8 cellular contexts compared by ENCODE assay signal in genomic region chr5:141402553-141403328, GRCh38. TPM values are rescaled to one million over a fixed set of nuclear protein-coding genes. Genes with fewer than 3 reads are reported as not detected.
A peak's percentile ranks its signal among the peaks of the same experiment; 100 is the strongest.
DNase-seq lines count a peak whose midpoint lies in the region; ATAC-seq, FAIRE-seq and TF ChIP-seq lines count a peak whose summit lies in the region.

TSS of gene PCDHGA9 (plus strand) at chr5:141402778. CDS start at chr5:141402953, 175 bp downstream.

- H3K27me3 ChIP-seq in cardiac muscle cell, result no peaks in the 10 kb centered on the region
- H3K27me3 ChIP-seq in kidney epithelial cell (ENCODE audit: control insufficient read depth, insufficient read depth, low read length), result peaks cover 14% of the 10 kb centered on the region
- peaks cover 7% of the 10 kb centered on the region for H3K27me3 ChIP-seq in upper lobe of right lung

- ATAC-seq in activated T-helper 17 cell treated with anti-CD3 and anti-CD28 coated beads, Interleukin-2, amount 50 U/mL, for 72 hours (replicated peaks), result no peak
- ATAC-seq in upper lobe of right lung (peak; percentile 64), HG02678 (IDR thresholded peaks at IDR 0.05; ENCODE audit: unreplicated experiment) (no peak)

- no peak within 1 kb of the TSS for H3K4me3 ChIP-seq in cardiac muscle cell
- H3K4me3 ChIP-seq in kidney epithelial cell (ENCODE audit: low read depth, low read length), result peak within 1 kb of the TSS; percentile 26
- H3K4me3 ChIP-seq in upper lobe of right lung, result peak within 1 kb of the TSS; percentile 25

- no peak for FAIRE-seq in RCC 7860 (lab: Jason Lieb, UNC)

- peaks cover 4% of the 10 kb centered on the region for H3K9me3 Mint-ChIP-seq in activated T-helper 17 cell treated with anti-CD3 and anti-CD28 coated beads, Interleukin-2, amount 50 U/mL, for 72 hours

- intact Hi-C loops in cardiac septum (cut with DNase I), result loop anchor here (5.0 kb wide), 1 partner anchor 45 kb away; the partner anchor contains the start of genes PCDHGA4 and PCDHGB2
- intact Hi-C loops in upper lobe of right lung (cut with DNase I), result no loop called here

- H3K36me3 ChIP-seq in cardiac muscle cell (no peaks in the 10 kb centered on the region), kidney epithelial cell (ENCODE audit: control insufficient read depth, insufficient read depth, low read length) (no peaks in the 10 kb centered on the region), upper lobe of right lung (no peaks in the 10 kb centered on the region)

- H3K36me3 Mint-ChIP-seq in activated T-helper 17 cell treated with anti-CD3 and anti-CD28 coated beads, Interleukin-2, amount 50 U/mL, for 72 hours (ENCODE audit: low read depth), result peaks cover 6% of the 10 kb centered on the region

- H3K9me3 ChIP-seq in cardiac muscle cell (ENCODE audit: low read depth) (no peaks in the 10 kb centered on the region), upper lobe of right lung (peaks cover 22% of the 10 kb centered on the region)

- H3K4me1 ChIP-seq in cardiac muscle cell (ENCODE audit: low read depth) (no peaks in the 10 kb centered on the region), upper lobe of right lung (no peaks in the 10 kb centered on the region)

- H3K4me3 Mint-ChIP-seq in activated T-helper 17 cell treated with anti-CD3 and anti-CD28 coated beads, Interleukin-2, amount 50 U/mL, for 72 hours, result peak within 1 kb of the TSS; percentile 36

- TF ChIP-seq CTCF in cardiac muscle cell (IDR thresholded peaks at IDR 0.05; ENCODE audit: low read depth, low read length) (peak; percentile 39), kidney epithelial cell (IDR thresholded peaks at IDR 0.05; ENCODE audit: insufficient read depth, low read length, poor library complexity, severe bottlenecking) (peak; percentile 21), upper lobe of right lung (IDR thresholded peaks at IDR 0.05) (peak; percentile 41)

- H3K27ac Mint-ChIP-seq in activated T-helper 17 cell treated with anti-CD3 and anti-CD28 coated beads, Interleukin-2, amount 50 U/mL, for 72 hours, result no peak within 1 kb of the TSS

- no peaks in the 10 kb centered on the region for H3K4me1 Mint-ChIP-seq in activated T-helper 17 cell treated with anti-CD3 and anti-CD28 coated beads, Interleukin-2, amount 50 U/mL, for 72 hours

- peaks cover 58% of the 10 kb centered on the region for H3K27me3 Mint-ChIP-seq in activated T-helper 17 cell treated with anti-CD3 and anti-CD28 coated beads, Interleukin-2, amount 50 U/mL, for 72 hours

- DNase-seq in cardiac muscle cell (ENCODE audit: low read depth in 1 of 2, low spot score in 1 of 2) (peak in 1 of 2 donors; percentile 49), cardiac septum (ENCODE audit: low spot score) (no peak), kidney epithelial cell (ENCODE audit: low read depth) (no peak), upper lobe of right lung (no peak), NCI-H1436 (lab: John Stamatoyannopoulos, UW) (no peak), RCC 7860 (ENCODE audit: low spot score) (no peak)

- H3K27ac ChIP-seq in cardiac muscle cell (no peak within 1 kb of the TSS), upper lobe of right lung (no peak within 1 kb of the TSS)

RNA-seq across cellular contexts. Expression of gene PCDHGA9, which starts in this region (rescaled TPM):
- 1.1 and 1.8 TPM in 2 replicates for total RNA-seq in cardiac muscle cell
- 0.04 and 0.70 TPM in 2 replicates for polyA plus RNA-seq in cardiac muscle cell
- 9.6 TPM for total RNA-seq in cardiac septum
- not detected for total RNA-seq in activated T-helper 17 cell treated with anti-CD3 and anti-CD28 coated beads, Interleukin-2, amount 50 U/mL, for 72 hours
- 3.6 and 5.2 TPM in 2 replicates for total RNA-seq in kidney epithelial cell
- 5.4 TPM for total RNA-seq in upper lobe of right lung
